31 cellular contexts compared by ENCODE assay signal in genomic region chr12:79938843-79939242, GRCh38.
"Had no signal": no experiment of that assay in that cellular context is flagged by ENCODE, and none has a peak within 500 bp of the region (broad histone marks: within the 10 kb centered on the region; RNA-seq: fewer than 3 reads in every experiment).

No MANE protein-coding gene starts in this region.

- DNase-seq: activated CD4-positive, alpha-beta memory T cell treated with anti-CD3 and anti-CD28 coated beads, Interleukin-2, amount 10 ng/mL, durations not matched to agents 7 days and 5 days; activated CD4-positive, alpha-beta T cell treated with anti-CD3 and anti-CD28 coated beads for 1 hour; activated CD4-positive, alpha-beta T cell treated with anti-CD3 and anti-CD28 coated beads, Interleukin-2, amount 10 ng/mL, durations not matched to agents 7 days and 5 days; activated naive CD8-positive, alpha-beta T cell treated with anti-CD3 and anti-CD28 coated beads, Interleukin-2, amount 50 U/mL, for 24 hours; activated T-cell treated with anti-CD3 and anti-CD28 coated beads, Interleukin-2, amount 50 U/mL, for 4 hours; amygdala; caudate nucleus; cortex of kidney; effector memory CD8-positive, alpha-beta T cell; foreskin fibroblast; head of caudate nucleus; hypothalamus; immature natural killer cell; kidney; left colon; mammary epithelial cell; retina; stimulated activated CD4-positive, alpha-beta T cell treated with anti-CD3 and anti-CD28 coated beads, Interleukin-1b, Interleukin-23, amount 100 ng/mL, for 48 hours; stimulated activated CD4-positive, alpha-beta T cell treated with anti-CD3 and anti-CD28 coated beads, Interleukin-4, amount 100 ng/mL, for 4 hours; stimulated activated CD8-positive, alpha-beta memory T cell treated with anti-CD3 and anti-CD28 coated beads, Interleukin-4, amount 100 ng/mL, for 48 hours; stimulated activated naive CD8-positive, alpha-beta T cell treated with anti-CD3 and anti-CD28 coated beads, Interleukin-15, amount 100 ng/mL, for 72 hours; substantia nigra; T-helper 9 cell; thyroid gland; upper lobe of left lung had no signal

- H3K4me3 ChIP-seq: smooth muscle cell, thyroid gland, upper lobe of left lung, vagina had no signal

- FAIRE-seq: kidney, TTC549 had no signal

- H3K27me3 ChIP-seq: thyroid gland, upper lobe of left lung, vagina had no signal

- H3K27ac ChIP-seq: thyroid gland, upper lobe of left lung, vagina had no signal

- H3K9me3 ChIP-seq: thyroid gland, upper lobe of left lung, vagina had no signal

- H3K36me3 ChIP-seq: thyroid gland, upper lobe of left lung, vagina had no signal

- ATAC-seq: activated naive CD8-positive, alpha-beta T cell treated with anti-CD3 and anti-CD28 coated beads, Interleukin-2, amount 50 U/mL, for 24 hours; activated T-cell treated with anti-CD3 and anti-CD28 coated beads, Interleukin-2, amount 50 U/mL, for 4 hours; activated T-helper 17 cell treated with anti-CD3 and anti-CD28 coated beads, Interleukin-2, amount 50 U/mL, for 72 hours; effector memory CD8-positive, alpha-beta T cell; left colon; stimulated activated memory B cell treated with anti-CD40 and anti-IgM and Interleukin-4, amounts not matched to agents 10 μg/mL and 1 μg/mL and 100 μg/mL, for 72 hours; stimulated activated naive CD8-positive, alpha-beta T cell treated with anti-CD3 and anti-CD28 coated beads, Interleukin-15, amount 100 ng/mL, for 72 hours; WTC11 had no signal

- H3K4me2 ChIP-seq: smooth muscle cell had no signal
